ENCODE assay signal across 3 cellular contexts in the genomic region with DNA sequence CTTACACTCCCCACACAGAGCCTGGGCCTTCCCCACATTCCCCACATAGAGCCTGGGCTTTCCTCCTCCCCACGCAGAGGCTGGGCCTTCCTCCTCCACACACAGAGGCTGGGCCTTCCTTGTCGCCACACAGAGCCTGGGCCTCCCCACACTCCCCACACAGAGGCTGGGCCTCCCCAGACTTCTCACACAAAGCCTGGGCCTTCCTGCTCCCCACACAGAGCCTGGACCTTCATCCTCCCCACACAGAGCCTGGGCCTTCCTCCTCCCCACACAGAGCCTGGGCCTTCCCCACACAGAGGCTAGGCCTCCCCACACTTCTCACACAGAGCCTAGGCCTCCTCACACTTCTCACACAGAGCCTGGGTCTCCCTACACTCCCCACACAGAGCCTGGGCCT. TPM values are rescaled to one million over a fixed set of nuclear protein-coding genes. Genes with fewer than 3 reads are reported as not detected.
"Had no signal": no experiment of that assay in that cellular context is flagged by ENCODE, and none has a peak within 500 bp of the region (broad histone marks: within the 10 kb centered on the region; RNA-seq: fewer than 3 reads in every experiment).

No MANE protein-coding gene starts in this region.

RNA-seq across cellular contexts. Expression of gene CFAP46, which starts 10.5 kb away (rescaled TPM):
- total RNA-seq: myocyte had no signal
- polyA plus RNA-seq: immature natural killer cell, urinary bladder had no signal
